In the genomic region with DNA sequence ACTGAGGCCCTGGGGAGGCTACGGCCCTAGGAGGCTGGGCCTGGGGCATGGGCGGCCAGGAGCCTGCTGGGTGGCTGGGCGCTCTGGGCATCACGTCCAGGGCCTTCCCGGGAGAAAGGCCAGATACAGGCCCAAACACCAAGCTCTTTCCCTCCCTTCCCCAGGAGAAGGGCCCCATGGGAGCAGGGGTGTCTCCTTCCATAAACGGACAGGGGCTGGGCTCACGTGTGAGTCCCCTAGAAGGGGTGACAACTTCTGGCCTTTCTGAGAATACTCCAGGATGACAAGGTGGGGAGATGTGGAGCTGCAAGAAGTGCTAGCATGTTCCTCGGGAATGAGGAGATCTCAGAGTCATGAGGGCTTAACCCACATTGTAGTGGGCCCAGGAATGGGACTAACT, we compare ENCODE assay signal across 37 cellular contexts. TPM values are rescaled to one million over a fixed set of nuclear protein-coding genes. Genes with fewer than 3 reads are reported as not detected.
"Had no signal": no experiment of that assay in that cellular context is flagged by ENCODE, and none has a peak within 500 bp of the region (broad histone marks: within the 10 kb centered on the region; RNA-seq: fewer than 3 reads in every experiment).

No MANE protein-coding gene starts in this region.

- H3K27me3 ChIP-seq: adrenal gland, body of pancreas, brain microvascular endothelial cell, breast epithelium had no signal

- DNase-seq: activated B cell treated with CpG ODN at 0.5 μM for 24 hours; activated CD4-positive, alpha-beta memory T cell treated with anti-CD3 and anti-CD28 coated beads for 36 hours; activated CD4-positive, alpha-beta T cell treated with anti-CD3 and anti-CD28 coated beads for 4 hours; activated CD4-positive, alpha-beta T cell treated with anti-CD3 and anti-CD28 coated beads, Interleukin-2, amount 10 ng/mL, durations not matched to agents 24 days and 14 days; activated CD4-positive, alpha-beta T cell treated with anti-CD3 and anti-CD28 coated beads, Interleukin-2, amount 50 U/mL, for 1 hour; activated CD4-positive, alpha-beta T cell treated with anti-CD3 and anti-CD28 coated beads, Interleukin-2, amount 50 U/mL, for 4 hours; activated CD4-positive, CD25-positive, alpha-beta regulatory T cell treated with anti-CD3 and anti-CD28 coated beads, Interleukin-2, amount 50 U/mL, for 72 hours; activated CD8-positive, alpha-beta memory T cell treated with anti-CD3 and anti-CD28 coated beads, Interleukin-2, amount 50 U/mL, for 4 hours; activated CD8-positive, alpha-beta T cell treated with anti-CD3 and anti-CD28 coated beads for 36 hours; activated effector memory CD4-positive, alpha-beta T cell treated with anti-CD3 and anti-CD28 coated beads, Interleukin-2, amount 50 U/mL, for 16 hours; activated gamma-delta T cell treated with Interleukin-2 at 50 U/mL for 16 hours; activated naive CD4-positive, alpha-beta T cell; activated naive CD4-positive, alpha-beta T cell treated with anti-CD3 and anti-CD28 coated beads for 36 hours; activated naive CD4-positive, alpha-beta T cell treated with anti-CD3 and anti-CD28 coated beads, Interleukin-2, amount 50 U/mL, for 16 hours; activated naive CD8-positive, alpha-beta T cell treated with anti-CD3 and anti-CD28 coated beads for 36 hours; activated T-cell treated with anti-CD3 and anti-CD28 coated beads for 4 hours; activated T-cell treated with anti-CD3 and anti-CD28 coated beads, Interleukin-2, amount 50 U/mL, for 1 hour; activated T-cell treated with anti-CD3 and anti-CD28 coated beads, Interleukin-2, amount 50 U/mL, for 4 hours; activated T-cell treated with anti-CD3 and anti-CD28 coated beads, Interleukin-2, amount 50 U/mL, for 72 hours; adrenal gland; amniotic stem cell; aorta; body of pancreas; brain microvascular endothelial cell; central memory CD4-positive, alpha-beta T cell; T-helper 1 cell; T-helper 2 cell; T-helper 9 cell had no signal

- H3K27ac ChIP-seq: adrenal gland, body of pancreas, brain microvascular endothelial cell, breast epithelium, VCaP had no signal

- H3K4me1 ChIP-seq: adrenal gland, body of pancreas, breast epithelium had no signal

- H3K4me3 ChIP-seq: adrenal gland, body of pancreas, breast epithelium had no signal

- H3K9me3 ChIP-seq: adrenal gland, body of pancreas had no signal

- H3K36me3 ChIP-seq: adrenal gland, brain microvascular endothelial cell, breast epithelium had no signal

RNA-seq across cellular contexts. Expression of a gene that starts 19.5 kb away (rescaled TPM):
- total RNA-seq: activated B cell treated with CpG ODN at 0.5 μM for 24 hours; activated CD4-positive, alpha-beta memory T cell treated with anti-CD3 and anti-CD28 coated beads for 36 hours; activated CD4-positive, alpha-beta T cell treated with anti-CD3 and anti-CD28 coated beads, Interleukin-2, amount 10 ng/mL, durations not matched to agents 24 days and 14 days; activated CD8-positive, alpha-beta memory T cell treated with anti-CD3 and anti-CD28 coated beads for 36 hours; activated CD8-positive, alpha-beta T cell treated with anti-CD3 and anti-CD28 coated beads for 36 hours; activated naive CD4-positive, alpha-beta T cell treated with anti-CD3 and anti-CD28 coated beads for 36 hours; activated naive CD4-positive, alpha-beta T cell treated with anti-CD3 and anti-CD28 coated beads, Interleukin-2, amount 50 U/mL, for 72 hours; activated naive CD8-positive, alpha-beta T cell treated with anti-CD3 and anti-CD28 coated beads for 36 hours; activated T-cell treated with anti-CD3 and anti-CD28 coated beads, Interleukin-2, amount 50 U/mL, for 4 hours; activated T-cell treated with anti-CD3 and anti-CD28 coated beads, Interleukin-2, amount 50 U/mL, for 72 hours; activated T-helper 1 cell treated with anti-CD3 and anti-CD28 coated beads, Interleukin-12 subunit alpha, Interleukin-12 subunit beta, Interleukin-2, Interleukin-4 antibody, amounts not matched to agents 30 ng/mL and 10 ng/mL and 1 ng/mL, durations not matched to agents 14 hours and 24 hours and 36 hours; activated T-helper 17 cell treated with anti-CD3 and anti-CD28 coated beads, Interleukin-2, amount 50 U/mL, for 72 hours; cardiac septum; cerebellum had no signal

RNA-seq across cellular contexts. Expression of a gene that starts 23.5 kb away (rescaled TPM):
- total RNA-seq: activated CD4-positive, alpha-beta memory T cell treated with anti-CD3 and anti-CD28 coated beads for 36 hours; activated CD4-positive, alpha-beta T cell treated with anti-CD3 and anti-CD28 coated beads, Interleukin-2, amount 10 ng/mL, durations not matched to agents 24 days and 14 days; activated naive CD4-positive, alpha-beta T cell treated with anti-CD3 and anti-CD28 coated beads for 36 hours; activated naive CD4-positive, alpha-beta T cell treated with anti-CD3 and anti-CD28 coated beads, Interleukin-2, amount 50 U/mL, for 72 hours; activated T-cell treated with anti-CD3 and anti-CD28 coated beads, Interleukin-2, amount 50 U/mL, for 4 hours; activated T-helper 1 cell treated with anti-CD3 and anti-CD28 coated beads, Interleukin-12 subunit alpha, Interleukin-12 subunit beta, Interleukin-2, Interleukin-4 antibody, amounts not matched to agents 30 ng/mL and 10 ng/mL and 1 ng/mL, durations not matched to agents 14 hours and 24 hours and 36 hours; activated T-helper 17 cell treated with anti-CD3 and anti-CD28 coated beads, Interleukin-2, amount 50 U/mL, for 72 hours; astrocyte; cerebellum had no signal
